In genomic region chr21:39713905-39714304, GRCh38 we compare ENCODE assay signal across 27 cellular contexts. TPM values are rescaled to one million over a fixed set of nuclear protein-coding genes. Genes with fewer than 3 reads are reported as not detected.
DNase-seq lines count a peak whose midpoint lies in the region; ATAC-seq, FAIRE-seq and TF ChIP-seq lines count a peak whose summit lies in the region.
"Had no signal": no experiment of that assay in that cellular context is flagged by ENCODE, and none has a peak within 500 bp of the region (broad histone marks: within the 10 kb centered on the region; RNA-seq: fewer than 3 reads in every experiment).

No MANE protein-coding gene starts in this region.

- no peak overlapping the region for H3K23ac ChIP-seq in H1 (ENCODE audit: insufficient read length)

- H3K27me3 Mint-ChIP-seq in nephron (ENCODE audit: low read depth): peaks cover 4% of the 10 kb centered on the region
- peaks cover 2% of the 10 kb centered on the region for H3K27me3 Mint-ChIP-seq in activated CD8-positive, alpha-beta memory T cell treated with anti-CD3 and anti-CD28 coated beads, Interleukin-2, amount 10 ng/mL, durations not matched to agents 7 days and 5 days

- POLR2A ChIA-PET in H1 (lab: Charles Lee; ENCODE audit: partially characterized antibody): no interaction called here

- H3K27me3 ChIP-seq in H1 (replicated peaks in 1 of 4; ENCODE audit: control insufficient read depth in 3 of 4, extremely low read depth in 1 of 4, insufficient read depth in 3 of 4, low read length in 3 of 4) (no peaks in the 10 kb centered on the region), small intestine (ENCODE audit: control insufficient read depth in 2 of 2, insufficient read depth in 2 of 2, low read length in 2 of 2) (no peaks in the 10 kb centered on the region)
- H3K27me3 ChIP-seq: BLaER1 treated with 17β-estradiol and CSF1 and Interleukin-3, amounts not matched to agents 10 nM and 100 nM had no signal

- H2BK15ac ChIP-seq in H1 (ENCODE audit: low read length): 0 out of 2 replicates have a peak overlapping the region, but pooled peaks have one; percentile 46

- H3K36me3 ChIP-seq in H1 (ENCODE audit: control insufficient read depth in 2 of 4, insufficient read depth in 4 of 4, low read length in 3 of 4) (no peaks in the 10 kb centered on the region), small intestine (ENCODE audit: control insufficient read depth in 2 of 2, insufficient read depth in 2 of 2, low read length in 2 of 2) (no peaks in the 10 kb centered on the region)
- H3K36me3 ChIP-seq: BLaER1 treated with 17β-estradiol and CSF1 and Interleukin-3, amounts not matched to agents 10 nM and 100 nM had no signal

- CTCF ChIA-PET in H1 (lab: Charles Lee; ENCODE audit: partially characterized antibody): interaction anchor here (0.6 to 9.2 kb wide), 15 partner anchors 11 to 206 kb away, joined by 3 to 62 read pairs (median 4); no protein-coding TSS in a partner anchor
- CTCF ChIA-PET in activated CD8-positive, alpha-beta memory T cell treated with anti-CD3 and anti-CD28 coated beads, Interleukin-2, amount 10 ng/mL, durations not matched to agents 7 days and 5 days (lab: Charles Lee): interaction anchor here (0.9 to 4.3 kb wide), 2 partner anchors 192 to 196 kb away, joined by 3 to 32 read pairs; no protein-coding TSS in a partner anchor

- no peaks in the 10 kb centered on the region for H3K9me3 ChIP-seq in H1 (ENCODE audit: insufficient read depth in 2 of 2, low read depth in 1 of 2, low read length in 1 of 2)
- no peaks in the 10 kb centered on the region for H3K9me3 ChIP-seq in small intestine (ENCODE audit: control insufficient read depth, low read depth)
- H3K9me3 ChIP-seq: BLaER1 treated with 17β-estradiol and CSF1 and Interleukin-3, amounts not matched to agents 10 nM and 100 nM had no signal

- H2AFZ ChIP-seq in H1 (ENCODE audit: low read length): no peak overlapping the region

- H3K23me2 ChIP-seq in H1 (ENCODE audit: low read depth, low read length): no peaks in the 10 kb centered on the region

- H3K18ac ChIP-seq in H1 (ENCODE audit: extremely low read depth, low read length): no peak overlapping the region

- peaks cover 23% of the 10 kb centered on the region for H3K4me1 Mint-ChIP-seq in nephron
- no peaks in the 10 kb centered on the region for H3K4me1 Mint-ChIP-seq in activated CD8-positive, alpha-beta memory T cell treated with anti-CD3 and anti-CD28 coated beads, Interleukin-2, amount 10 ng/mL, durations not matched to agents 7 days and 5 days

- in situ Hi-C loops in ACHN (cut with HindIII; ENCODE audit: low pct_ligation_motif_present, low pct_unique_long_range_greater_than_20kb, low sequenced_read_pairs): loop anchor here (10.0 kb wide), 1 partner anchor 199 kb away; no protein-coding TSS in a partner anchor

- FAIRE-seq in H1 (lab: Jason Lieb, UNC): no peak
- no peak for FAIRE-seq in small intestine (lab: Jason Lieb, UNC)
- FAIRE-seq: A204.1, GM19239 had no signal

- H2BK120ac ChIP-seq in H1 (replicated peaks; ENCODE audit: low read depth, low read length): peak overlapping the region; percentile 65

- no peak overlapping the region for H3K56ac ChIP-seq in H1 (replicated peaks; ENCODE audit: insufficient read length, low read depth, low read length)

- H3K4me3 ChIP-seq in H1 (ENCODE audit: extremely low read depth in 1 of 4, insufficient read depth in 2 of 4, low read depth in 3 of 4, low read length in 4 of 4) (no peak overlapping the region), small intestine (ENCODE audit: low read depth in 1 of 2, low read length in 2 of 2) (no peak overlapping the region)
- H3K4me3 ChIP-seq: BLaER1 treated with 17β-estradiol and CSF1 and Interleukin-3, amounts not matched to agents 10 nM and 100 nM; SK-N-MC had no signal

- no peak overlapping the region for H4K5ac ChIP-seq in H1 (ENCODE audit: insufficient read length, low read depth, low read length)

- DNase-seq in COLO829 (ENCODE audit: low spot score): peak; percentile 24
- peak; percentile 62 for DNase-seq in RPMI7951 (ENCODE audit: low read depth)
- DNase-seq in H1 (ENCODE audit: low read depth in 1 of 2, low spot score in 2 of 2): no peak
- no peak for DNase-seq in small intestine
- no peak for DNase-seq in activated CD8-positive, alpha-beta memory T cell treated with anti-CD3 and anti-CD28 coated beads, Interleukin-2, amount 10 ng/mL, durations not matched to agents 7 days and 5 days
- DNase-seq in GF-D8 (lab: John Stamatoyannopoulos, UW): no peak
- no peak for DNase-seq in ACHN
- DNase-seq: AML-193; CD4-positive, alpha-beta T cell; COR-L47; DMS79 treated with DMSO at 0.1 percent for 48 hours; H7; IMR-90; MM.1S; NCI-H1048; NCI-H1417; NCI-H1694; NCI-H2029 treated with DMSO at 0.1 percent for 48 hours; NCI-H446 treated with DMSO at 0.1 percent for 48 hours; SHP77 had no signal

- H3K79me1 ChIP-seq in H1 (ENCODE audit: low read depth, low read length): no peaks in the 10 kb centered on the region; the same call in 1 of the 2 replicates

- peak overlapping the region in 2 of 3 experiments; percentile 34 to 61 for H3K27ac Mint-ChIP-seq in nephron
- H3K27ac Mint-ChIP-seq in activated CD8-positive, alpha-beta memory T cell treated with anti-CD3 and anti-CD28 coated beads, Interleukin-2, amount 10 ng/mL, durations not matched to agents 7 days and 5 days: no peak overlapping the region
- H3K27ac Mint-ChIP-seq: CD4-positive, alpha-beta T cell had no signal

- H3K27ac ChIP-seq in H1 (ENCODE audit: low read depth, low read length) (no peak overlapping the region), small intestine (ENCODE audit: low read depth in 1 of 2, low read length in 1 of 2) (no peak overlapping the region)
- H3K27ac ChIP-seq: BLaER1 treated with 17β-estradiol and CSF1 and Interleukin-3, amounts not matched to agents 10 nM and 100 nM; KMS-11; RWPE1; SK-N-MC had no signal

- H4K20me1 ChIP-seq in H1 (replicated peaks in 1 of 2; ENCODE audit: control insufficient read depth in 1 of 2, insufficient read depth in 2 of 2, low read length in 2 of 2): no peaks in the 10 kb centered on the region
- H4K20me1 ChIP-seq: BLaER1 treated with 17β-estradiol and CSF1 and Interleukin-3, amounts not matched to agents 10 nM and 100 nM had no signal

- TF ChIP-seq RAD21 in H1 (IDR thresholded peaks at IDR 0.05 in 1 of 2, conservative IDR thresholded peaks at IDR 0.05 in 1 of 2; ENCODE audit: low read depth in 2 of 2, low read length in 2 of 2): no peak

- TF ChIP-seq EP300 in H1 (IDR thresholded peaks at IDR 0.05; ENCODE audit: borderline replicate concordance in 1 of 2, low read depth in 2 of 2, low read length in 2 of 2): no peak

- H3K4me1 ChIP-seq in H1 (replicated peaks in 1 of 4; ENCODE audit: control insufficient read depth in 3 of 4, insufficient read depth in 4 of 4, low read length in 3 of 4) (peaks cover 0 to 4% (median 1%) of the 10 kb centered on the region in 4 experiments; a peak in 2 of 7 replicates), small intestine (ENCODE audit: control insufficient read depth in 2 of 2, insufficient read depth in 1 of 2, low read depth in 1 of 2, low read length in 1 of 2) (no peaks in the 10 kb centered on the region)
- H3K4me1 ChIP-seq: BLaER1 treated with 17β-estradiol and CSF1 and Interleukin-3, amounts not matched to agents 10 nM and 100 nM had no signal

- no peak overlapping the region for H4K8ac ChIP-seq in H1 (ENCODE audit: extremely low read depth, insufficient read depth, low read length)

- ATAC-seq in activated CD8-positive, alpha-beta memory T cell treated with anti-CD3 and anti-CD28 coated beads, Interleukin-2, amount 10 ng/mL, durations not matched to agents 7 days and 5 days: no peak

- no peak overlapping the region for H3K4me2 ChIP-seq in H1 (ENCODE audit: insufficient read depth in 1 of 2, low read depth in 2 of 2, low read length in 2 of 2)
- H3K4me2 ChIP-seq: BLaER1 treated with 17β-estradiol and CSF1 and Interleukin-3, amounts not matched to agents 10 nM and 100 nM; KMS-11 had no signal

- no peak overlapping the region for H3K9ac ChIP-seq in H1 (replicated peaks in 1 of 4; ENCODE audit: extremely low read depth in 1 of 4, low read depth in 3 of 4, low read length in 3 of 4)
- H3K9ac ChIP-seq: BLaER1 treated with 17β-estradiol and CSF1 and Interleukin-3, amounts not matched to agents 10 nM and 100 nM; KMS-11 had no signal

- TF ChIP-seq CTCF in H1 (IDR thresholded peaks at IDR 0.05; ENCODE audit: control extremely low read depth in 1 of 3, insufficient read depth in 1 of 3, low read depth in 1 of 3, low read length in 3 of 3): no peak
- TF ChIP-seq CTCF in nephron (IDR thresholded peaks at IDR 0.05; ENCODE audit: unreplicated experiment in 3 of 3): no peak

- no peaks in the 10 kb centered on the region for H3K36me3 Mint-ChIP-seq in nephron (ENCODE audit: low read depth)
- no peaks in the 10 kb centered on the region for H3K36me3 Mint-ChIP-seq in activated CD8-positive, alpha-beta memory T cell treated with anti-CD3 and anti-CD28 coated beads, Interleukin-2, amount 10 ng/mL, durations not matched to agents 7 days and 5 days

- no peak for TF ChIP-seq POLR2A in H1 (IDR thresholded peaks at IDR 0.05; ENCODE audit: control extremely low read depth in 1 of 2, low read depth in 2 of 2, low read length in 2 of 2)

- H2BK12ac ChIP-seq in H1 (ENCODE audit: low read depth, low read length): peak overlapping the region; percentile 77; the same call in 1 of the 2 replicates

- peak overlapping the region; percentile 66 for H4K91ac ChIP-seq in H1 (replicated peaks; ENCODE audit: insufficient read length, low read length)

- peak overlapping the region; percentile 56; the same call in 1 of the 2 replicates for H2BK5ac ChIP-seq in H1 (ENCODE audit: low read depth, low read length)

- H3K14ac ChIP-seq in H1 (ENCODE audit: insufficient read length): no peak overlapping the region

- H3K79me2 ChIP-seq in H1 (ENCODE audit: control insufficient read depth in 1 of 2, insufficient read depth in 2 of 2, low read length in 2 of 2): no peaks in the 10 kb centered on the region

- H3K4me3 Mint-ChIP-seq in nephron: no peak overlapping the region
- H3K4me3 Mint-ChIP-seq in activated CD8-positive, alpha-beta memory T cell treated with anti-CD3 and anti-CD28 coated beads, Interleukin-2, amount 10 ng/mL, durations not matched to agents 7 days and 5 days: no peak overlapping the region
- H3K4me3 Mint-ChIP-seq: CD4-positive, alpha-beta T cell had no signal

- no peak overlapping the region for H2AK5ac ChIP-seq in H1 (ENCODE audit: low read depth, low read length)

- no peaks in the 10 kb centered on the region for H3K9me3 Mint-ChIP-seq in nephron
- H3K9me3 Mint-ChIP-seq in activated CD8-positive, alpha-beta memory T cell treated with anti-CD3 and anti-CD28 coated beads, Interleukin-2, amount 10 ng/mL, durations not matched to agents 7 days and 5 days (ENCODE audit: low read depth): no peaks in the 10 kb centered on the region
- H3K9me3 Mint-ChIP-seq: CD4-positive, alpha-beta T cell had no signal

- WGBS in H1 (ENCODE audit: extremely low coverage in 1 of 2, insufficient coverage in 1 of 2, insufficient read length in 1 of 2, insufficient replicate concordance in 2 of 2, low coverage in 1 of 2, low lambda C conversion rate in 2 of 2, missing lambda C conversion rate in 1 of 2), 2 experiments: 92% methylated on average over 7 of the region's 7 CpGs; no CpG with 5 or more reads in 1 of the 2 experiments
- WGBS in small intestine, 3 donors: 81 to 90% (median 88%) methylated on average over 7 of the region's 7 CpGs

- no peak overlapping the region for H3K4ac ChIP-seq in H1 (replicated peaks; ENCODE audit: insufficient read length, low read depth, low read length)

- peak overlapping the region; percentile 49; the same call in 1 of the 2 replicates for H2BK20ac ChIP-seq in H1 (ENCODE audit: low read length)

RNA-seq across cellular contexts. Expression of gene IGSF5, which starts 31.1 kb away (rescaled TPM):
- not detected in 2 replicates for total RNA-seq in RPMI7951 (2014; rRNA removed; shearing (Covaris generic))
- 4.4 TPM in 2 replicates for total RNA-seq in H1 (2021; fragmentation: NEBNext Ultra II Directional; extraction: Animal tissue kit (Norgen Biotek cat#: 25700))
- polyA plus RNA-seq in H1 (2011; rRNA removed) (4.0 and 5.4 TPM in 2 replicates), small intestine (under 1 TPM in 2 of 3 donors, not detected in 1; 0.12 to 0.45 TPM)
- 5.9 TPM for polyA plus RNA-seq in H1 (2011; cell fraction: cytosol; rRNA removed)
- polyA plus RNA-seq in H1 (2011; cell fraction: nucleus; rRNA removed): 8.7 TPM
- polyA plus RNA-seq in H1 (2012, experiment 1 of 2): 3.1 to 4.7 TPM (median 4.4 TPM) in 4 replicates
- 1.0 TPM for polyA plus RNA-seq in H1 (2012, experiment 2 of 2)
- 2.4 TPM for polyA plus RNA-seq in H1 (2013, experiment 1 of 2)
- 2.8 TPM for polyA plus RNA-seq in H1 (2013, experiment 2 of 2)
- 11.7 and 16.5 TPM in 2 replicates for polyA minus RNA-seq in H1 (2011; rRNA and poly(A)+ RNA removed)
- 4.3 TPM for polyA minus RNA-seq in H1 (2011; cell fraction: cytosol; rRNA and poly(A)+ RNA removed)
- polyA minus RNA-seq in H1 (2011; cell fraction: nucleus; rRNA and poly(A)+ RNA removed): 20.9 TPM
- total RNA-seq in activated CD8-positive, alpha-beta memory T cell treated with anti-CD3 and anti-CD28 coated beads, Interleukin-2, amount 10 ng/mL, durations not matched to agents 7 days and 5 days: not detected
- total RNA-seq: CD4-positive, alpha-beta T cell; IMR-90 had no signal
- polyA plus RNA-seq: IMR-90 had no signal

Comparison
In these comparisons a context has a peak if more than half of its experiments do, and no peak if none do; other contexts are left out.
1. DNase-seq: peak in COLO829 (single experiment) and RPMI7951 (single experiment); none in H1 (0 of 2), small intestine (single experiment), activated CD8-positive, alpha-beta memory T cell treated with anti-CD3 and anti-CD28 coated beads, Interleukin-2, amount 10 ng/mL, durations not matched to agents 7 days and 5 days (single experiment), GF-D8 (single experiment) and ACHN (single experiment).